In genomic region chr22:46774456-46775363, GRCh38 we compare ENCODE assay signal across 1 cellular context.
TF ChIP-seq lines count a peak whose summit lies in the region.

No MANE protein-coding gene starts in this region.

TF ChIP-seq in WTC11, 78 proteins besides CTCF, POLR2A, EP300 and RAD21 (continued from another document):
- no peak for TF ChIP-seq AFF4 (CRISPR knock-in tag; IDR thresholded peaks at IDR 0.05; ENCODE audit: borderline replicate concordance)
- TF ChIP-seq USF2 (CRISPR knock-in tag; IDR thresholded peaks at IDR 0.05) = no peak
- TF ChIP-seq ZNF416 (CRISPR knock-in tag; IDR thresholded peaks at IDR 0.05) = no peak
- no peak for TF ChIP-seq ESRRA (CRISPR knock-in tag; IDR thresholded peaks at IDR 0.05; ENCODE audit: borderline replicate concordance)
- no peak for TF ChIP-seq CREM (CRISPR knock-in tag; IDR thresholded peaks at IDR 0.05)
- TF ChIP-seq HMGA2 (CRISPR knock-in tag; IDR thresholded peaks at IDR 0.05) = no peak
- no peak for TF ChIP-seq ETV6 (CRISPR knock-in tag; IDR thresholded peaks at IDR 0.05)
- no peak for TF ChIP-seq JAZF1 (CRISPR knock-in tag; IDR thresholded peaks at IDR 0.05)
